Comparison of ENCODE assay signal across 18 cellular contexts in genomic region chr3:139756529-139757103, GRCh38.
A peak's percentile ranks its signal among the peaks of the same experiment; 100 is the strongest.
DNase-seq lines count a peak whose midpoint lies in the region; ATAC-seq lines count a peak whose summit lies in the region.
"Had no signal": no experiment of that assay in that cellular context is flagged by ENCODE, and none has a peak within 500 bp of the region (broad histone marks: within the 10 kb centered on the region; RNA-seq: fewer than 3 reads in every experiment).

No MANE protein-coding gene starts in this region.

- no peak overlapping the region for H4K91ac ChIP-seq in trophoblast cell (ENCODE audit: low read depth, low read length)

- no peak overlapping the region for H3K4me2 ChIP-seq in trophoblast cell (ENCODE audit: low read length)
- H3K4me2 ChIP-seq: A549 had no signal

- no CpG with 5 or more reads among the region's 3 CpGs for whole genome bisulfite sequencing in trophoblast cell (ENCODE audit: extremely low coverage, insufficient coverage, insufficient read length)

- H3K23ac ChIP-seq in trophoblast cell (ENCODE audit: low read length), result no peak overlapping the region

- H3K18ac ChIP-seq in trophoblast cell (ENCODE audit: low read length), result no peak overlapping the region

- H2BK120ac ChIP-seq in trophoblast cell (ENCODE audit: insufficient read depth, low read length, poor library complexity), result no peak overlapping the region

- H4K12ac ChIP-seq in trophoblast cell (ENCODE audit: low read depth, low read length), result no peak overlapping the region

- H3K36me3 Mint-ChIP-seq in activated CD4-positive, alpha-beta T cell treated with anti-CD3 and anti-CD28 coated beads for 36 hours (ENCODE audit: low read depth), result no peaks in the 10 kb centered on the region
- H3K36me3 Mint-ChIP-seq in activated CD4-positive, alpha-beta T cell treated with anti-CD3 and anti-CD28 coated beads, Interleukin-2, amount 10 ng/mL, durations not matched to agents 7 days and 5 days (ENCODE audit: low read depth), result no peaks in the 10 kb centered on the region
- no peaks in the 10 kb centered on the region for H3K36me3 Mint-ChIP-seq in activated T-helper 17 cell treated with anti-CD3 and anti-CD28 coated beads, Interleukin-2, amount 50 U/mL, for 72 hours (ENCODE audit: low read depth)

- H4K8ac ChIP-seq in trophoblast cell (ENCODE audit: low read depth, low read length), result no peak overlapping the region

- no peaks in the 10 kb centered on the region for H3K27me3 Mint-ChIP-seq in activated CD4-positive, alpha-beta T cell treated with anti-CD3 and anti-CD28 coated beads for 36 hours
- H3K27me3 Mint-ChIP-seq in activated CD4-positive, alpha-beta T cell treated with anti-CD3 and anti-CD28 coated beads, Interleukin-2, amount 10 ng/mL, durations not matched to agents 7 days and 5 days, result no peaks in the 10 kb centered on the region
- H3K27me3 Mint-ChIP-seq in activated T-helper 17 cell treated with anti-CD3 and anti-CD28 coated beads, Interleukin-2, amount 50 U/mL, for 72 hours, result no peaks in the 10 kb centered on the region

- H3K4me3 Mint-ChIP-seq in activated CD4-positive, alpha-beta T cell treated with anti-CD3 and anti-CD28 coated beads for 36 hours, result no peak overlapping the region
- H3K4me3 Mint-ChIP-seq in activated CD4-positive, alpha-beta T cell treated with anti-CD3 and anti-CD28 coated beads, Interleukin-2, amount 10 ng/mL, durations not matched to agents 7 days and 5 days, result no peak overlapping the region
- H3K4me3 Mint-ChIP-seq in activated T-helper 17 cell treated with anti-CD3 and anti-CD28 coated beads, Interleukin-2, amount 50 U/mL, for 72 hours, result no peak overlapping the region
- H3K4me3 Mint-ChIP-seq: CD4-positive, alpha-beta T cell; H9 had no signal

- H3K14ac ChIP-seq in trophoblast cell (ENCODE audit: low read length), result no peak overlapping the region

- H3K27ac Mint-ChIP-seq in activated CD4-positive, alpha-beta T cell treated with anti-CD3 and anti-CD28 coated beads for 36 hours, result no peak overlapping the region
- no peak overlapping the region for H3K27ac Mint-ChIP-seq in activated CD4-positive, alpha-beta T cell treated with anti-CD3 and anti-CD28 coated beads, Interleukin-2, amount 10 ng/mL, durations not matched to agents 7 days and 5 days
- H3K27ac Mint-ChIP-seq in activated T-helper 17 cell treated with anti-CD3 and anti-CD28 coated beads, Interleukin-2, amount 50 U/mL, for 72 hours, result no peak overlapping the region
- H3K27ac Mint-ChIP-seq: CD4-positive, alpha-beta T cell; H9 had no signal

- no peaks in the 10 kb centered on the region for H3K9me3 Mint-ChIP-seq in activated CD4-positive, alpha-beta T cell treated with anti-CD3 and anti-CD28 coated beads for 36 hours (ENCODE audit: low read depth)
- no peaks in the 10 kb centered on the region for H3K9me3 Mint-ChIP-seq in activated CD4-positive, alpha-beta T cell treated with anti-CD3 and anti-CD28 coated beads, Interleukin-2, amount 10 ng/mL, durations not matched to agents 7 days and 5 days
- no peaks in the 10 kb centered on the region for H3K9me3 Mint-ChIP-seq in activated T-helper 17 cell treated with anti-CD3 and anti-CD28 coated beads, Interleukin-2, amount 50 U/mL, for 72 hours
- H3K9me3 Mint-ChIP-seq: CD4-positive, alpha-beta T cell; H9 had no signal

- no peak overlapping the region for H3K4me3 ChIP-seq in trophoblast cell (ENCODE audit: low read depth, low read length)
- H3K4me3 ChIP-seq: A549 had no signal

- H3K4me1 ChIP-seq in trophoblast cell (ENCODE audit: control insufficient read depth in 1 of 2, insufficient read depth in 2 of 2, low read length in 2 of 2), result peaks cover 4 to 11% of the 10 kb centered on the region in 2 experiments
- H3K4me1 ChIP-seq: A549 had no signal

- no peak overlapping the region for H3K9ac ChIP-seq in trophoblast cell (ENCODE audit: low read length)

- ATAC-seq in activated CD4-positive, alpha-beta T cell treated with anti-CD3 and anti-CD28 coated beads for 36 hours, result peak; percentile 44
- ATAC-seq in activated T-helper 17 cell treated with anti-CD3 and anti-CD28 coated beads, Interleukin-2, amount 50 U/mL, for 72 hours (replicated peaks), result peak; percentile 21
- ATAC-seq in GM21737 (IDR thresholded peaks at IDR 0.05; ENCODE audit: unreplicated experiment), result no peak
- ATAC-seq in esophagus mucosa, result no peak
- ATAC-seq: A549 had no signal

- peak overlapping the region; percentile 56 for H2BK12ac ChIP-seq in trophoblast cell (ENCODE audit: low read length)

- peaks cover 10% of the 10 kb centered on the region for H3K79me1 ChIP-seq in trophoblast cell (ENCODE audit: low read length)

- no peaks in the 10 kb centered on the region for H3K36me3 ChIP-seq in trophoblast cell (ENCODE audit: control insufficient read depth in 1 of 2, insufficient read depth in 2 of 2, low read length in 2 of 2)

- no peaks in the 10 kb centered on the region for H3K79me2 ChIP-seq in trophoblast cell (ENCODE audit: control insufficient read depth, insufficient read depth, low read length, poor library complexity)

- no peak for DNase-seq in activated CD4-positive, alpha-beta T cell treated with anti-CD3 and anti-CD28 coated beads for 36 hours
- DNase-seq in activated CD4-positive, alpha-beta T cell treated with anti-CD3 and anti-CD28 coated beads, Interleukin-2, amount 10 ng/mL, durations not matched to agents 7 days and 5 days, result no peak
- DNase-seq in islet precursor cell (peak; percentile 35), trophoblast cell (no peak), SHP77 treated with DMSO at 0.1 percent for 48 hours (lab: John Stamatoyannopoulos, UW) (no peak)
- DNase-seq: AML-193; Caco-2; CD4-positive, alpha-beta T cell; DMS79; GF-D8; H9 had no signal

- no peak overlapping the region for H3K4ac ChIP-seq in trophoblast cell (ENCODE audit: low read depth, low read length)

- intact Hi-C loops in activated CD4-positive, alpha-beta T cell treated with anti-CD3 and anti-CD28 coated beads for 36 hours (cut with DNase I, micrococcal nuclease), result no loop called here

- H2BK5ac ChIP-seq in trophoblast cell (ENCODE audit: low read depth, low read length, poor library complexity), result no peak overlapping the region

- no peak overlapping the region for H3K27ac ChIP-seq in trophoblast cell (ENCODE audit: low read depth, low read length)
- H3K27ac ChIP-seq: 22Rv1, A549, C4-2B, HL-60 had no signal

- no peak overlapping the region for H2AK5ac ChIP-seq in trophoblast cell (ENCODE audit: low read length)

- H3K27me3 ChIP-seq in trophoblast cell (ENCODE audit: insufficient read depth, low read length), result no peaks in the 10 kb centered on the region

- CTCF ChIA-PET in activated CD4-positive, alpha-beta T cell treated with anti-CD3 and anti-CD28 coated beads for 36 hours (lab: Charles Lee), result interaction anchor here (0.7 kb wide), 1 partner anchor 383 kb away, joined by 3 read pairs; no protein-coding TSS in a partner anchor
- CTCF ChIA-PET in activated CD4-positive, alpha-beta T cell treated with anti-CD3 and anti-CD28 coated beads, Interleukin-2, amount 10 ng/mL, durations not matched to agents 7 days and 5 days (lab: Charles Lee), result no interaction called here

- POLR2A ChIA-PET in activated CD4-positive, alpha-beta T cell treated with anti-CD3 and anti-CD28 coated beads for 36 hours (lab: Charles Lee), result interaction anchor here (0.5 kb wide), 1 partner anchor 1051 kb away, joined by 5 read pairs; no protein-coding TSS in a partner anchor
- POLR2A ChIA-PET in activated CD4-positive, alpha-beta T cell treated with anti-CD3 and anti-CD28 coated beads, Interleukin-2, amount 10 ng/mL, durations not matched to agents 7 days and 5 days (lab: Charles Lee), result no interaction called here

- no peaks in the 10 kb centered on the region for H3K9me3 ChIP-seq in trophoblast cell (ENCODE audit: insufficient read depth, low read depth, low read length)
- H3K9me3 ChIP-seq: A549 had no signal

- no peak overlapping the region for H2AFZ ChIP-seq in trophoblast cell (ENCODE audit: insufficient read depth, low read length, poor library complexity)

- no peaks in the 10 kb centered on the region for H3K4me1 Mint-ChIP-seq in activated CD4-positive, alpha-beta T cell treated with anti-CD3 and anti-CD28 coated beads for 36 hours
- H3K4me1 Mint-ChIP-seq in activated CD4-positive, alpha-beta T cell treated with anti-CD3 and anti-CD28 coated beads, Interleukin-2, amount 10 ng/mL, durations not matched to agents 7 days and 5 days, result no peaks in the 10 kb centered on the region
- no peaks in the 10 kb centered on the region for H3K4me1 Mint-ChIP-seq in activated T-helper 17 cell treated with anti-CD3 and anti-CD28 coated beads, Interleukin-2, amount 50 U/mL, for 72 hours
- H3K4me1 Mint-ChIP-seq: H9 had no signal

Comparison
In these comparisons a context has a peak if more than half of its experiments do, and no peak if none do; other contexts are left out.
1. ATAC-seq: peak in activated CD4-positive, alpha-beta T cell treated with anti-CD3 and anti-CD28 coated beads for 36 hours (single experiment) and activated T-helper 17 cell treated with anti-CD3 and anti-CD28 coated beads, Interleukin-2, amount 50 U/mL, for 72 hours (single experiment); none in GM21737 (single experiment) and esophagus mucosa (single experiment).